Comparison of ENCODE assay signal across 12 cellular contexts in genomic region chr22:19663821-19664325, GRCh38. TPM values are rescaled to one million over a fixed set of nuclear protein-coding genes. Genes with fewer than 3 reads are reported as not detected.
DNase-seq lines count a peak whose midpoint lies in the region; ATAC-seq, FAIRE-seq and TF ChIP-seq lines count a peak whose summit lies in the region.
"Had no signal": no experiment of that assay in that cellular context is flagged by ENCODE, and none has a peak within 500 bp of the region (broad histone marks: within the 10 kb centered on the region; RNA-seq: fewer than 3 reads in every experiment).

No MANE protein-coding gene starts in this region.

- H3K36me3 ChIP-seq in pancreas, result no peaks in the 10 kb centered on the region

- no peak for TF ChIP-seq CTCF in pancreas (IDR thresholded peaks at IDR 0.05)

- DNase-seq in EL, result peak; percentile 28
- DNase-seq in NCI-H2196 treated with DMSO at 0.1 percent for 48 hours (lab: John Stamatoyannopoulos, UW; ENCODE audit: unreplicated experiment), result peak; percentile 37
- DNase-seq in cerebellum (ENCODE audit: low spot score), result peak; percentile 21
- DNase-seq in pancreas, result no peak
- no peak for DNase-seq in activated CD4-positive, alpha-beta T cell treated with anti-CD3 and anti-CD28 coated beads for 4 hours
- DNase-seq: activated naive CD8-positive, alpha-beta T cell treated with anti-CD3 and anti-CD28 coated beads, Interleukin-2, amount 10 ng/mL, durations not matched to agents 7 days and 5 days; stimulated activated naive B cell treated with anti-CD40 and anti-IgM and Interleukin-4, amounts not matched to agents 10 μg/mL and 1 μg/mL and 100 μg/mL, for 72 hours had no signal

- no peaks in the 10 kb centered on the region for H3K9me3 ChIP-seq in pancreas

- no peaks in the 10 kb centered on the region for H3K4me1 ChIP-seq in pancreas

- no peak for FAIRE-seq in pancreas (lab: Jason Lieb, UNC)
- FAIRE-seq: HTR-8/SVneo had no signal

- no peak overlapping the region for H3K27ac ChIP-seq in pancreas
- H3K27ac ChIP-seq: parathyroid adenoma had no signal

- ATAC-seq in pancreas (peak in 3 of 4 donors; percentile 12 to 37 (median 25)), HG03135 (IDR thresholded peaks at IDR 0.05; ENCODE audit: unreplicated experiment) (no peak), HG02870 (IDR thresholded peaks at IDR 0.05; ENCODE audit: unreplicated experiment) (no peak), GM18502 (IDR thresholded peaks at IDR 0.05; ENCODE audit: poor library complexity, unreplicated experiment) (no peak)

- 72 to 81% methylated on average over 14 of the region's 14 CpGs for WGBS in pancreas, 2 donors

- H3K4me3 ChIP-seq in pancreas, result no peak overlapping the region

- H3K27me3 ChIP-seq in pancreas, result no peaks in the 10 kb centered on the region

- intact Hi-C loops in pancreas (cut with DNase I), result no loop called here

RNA-seq across cellular contexts. Expression of gene SEPTIN5, which starts 50.4 kb away (rescaled TPM):
- total RNA-seq in cerebellum, result 111 TPM
- 10 to 100 TPM in 1 of 6 donors, 1 to 10 TPM in 5; 4.2 to 12.2 (median 7.5) TPM for total RNA-seq in pancreas
- 10 to 100 TPM; 39.3 to 53.4 TPM for polyA plus RNA-seq in pancreas
- total RNA-seq: activated naive CD8-positive, alpha-beta T cell treated with anti-CD3 and anti-CD28 coated beads, Interleukin-2, amount 10 ng/mL, durations not matched to agents 7 days and 5 days had no signal

RNA-seq across cellular contexts. Expression of gene GP1BB, which starts 59.5 kb away (rescaled TPM):
- total RNA-seq in cerebellum (13.7 TPM), pancreas (1 to 10 TPM in 4 of 6 donors, not detected in 2; 1.2 to 1.6 (median 1.4) TPM)
- 10 to 100 TPM; 10.5 to 21.2 TPM for polyA plus RNA-seq in pancreas
- total RNA-seq: activated naive CD8-positive, alpha-beta T cell treated with anti-CD3 and anti-CD28 coated beads, Interleukin-2, amount 10 ng/mL, durations not matched to agents 7 days and 5 days had no signal

Comparison
In these comparisons a context has a peak if more than half of its experiments do, and no peak if none do; other contexts are left out.
1. DNase-seq: peak in EL (single experiment), NCI-H2196 treated with DMSO at 0.1 percent for 48 hours (single experiment) and cerebellum (single experiment); none in pancreas (0 of 6) and activated CD4-positive, alpha-beta T cell treated with anti-CD3 and anti-CD28 coated beads for 4 hours (0 of 2).
2. ATAC-seq: peak in pancreas (3 of 4); none in HG03135 (single experiment), HG02870 (single experiment) and GM18502 (single experiment).